8 cellular contexts compared by ENCODE assay signal in the genomic region with DNA sequence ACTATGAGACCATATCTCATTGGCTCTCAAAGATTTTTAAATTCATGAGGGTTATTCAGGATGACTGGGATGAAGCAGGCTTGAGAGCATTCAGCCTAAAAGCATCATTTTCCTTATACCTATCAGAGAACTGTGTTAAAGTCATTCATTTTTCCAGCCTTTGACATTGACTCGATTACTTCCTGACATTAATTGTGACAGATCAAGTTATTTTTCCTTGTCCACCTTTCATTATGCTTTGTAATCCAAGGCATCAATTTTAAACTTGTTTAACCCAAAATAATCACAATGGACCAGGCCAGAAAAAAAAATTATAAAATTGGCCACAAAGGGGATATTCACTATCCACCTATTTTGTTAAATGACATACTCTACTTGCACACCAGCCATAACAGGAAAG.
"Had no signal": no experiment of that assay in that cellular context is flagged by ENCODE, and none has a peak within 500 bp of the region (broad histone marks: within the 10 kb centered on the region; RNA-seq: fewer than 3 reads in every experiment).

No MANE protein-coding gene starts in this region.

- H3K27ac ChIP-seq: GM23248 had no signal

- H2AFZ ChIP-seq: GM23248, GM23338 had no signal

- H3K4me2 ChIP-seq: GM23338 had no signal

- H3K9ac ChIP-seq: GM23248 had no signal

- H3K4me3 ChIP-seq: GM23248, GM23338, HAP-1 had no signal

- DNase-seq: GM23248, GOT3, H7, H9, HCEC 1CT, HFFc6 had no signal

- H3K9me3 ChIP-seq: HAP-1 had no signal

- H3K36me3 ChIP-seq: HAP-1 had no signal
